7 cellular contexts compared by ENCODE assay signal in the genomic region with DNA sequence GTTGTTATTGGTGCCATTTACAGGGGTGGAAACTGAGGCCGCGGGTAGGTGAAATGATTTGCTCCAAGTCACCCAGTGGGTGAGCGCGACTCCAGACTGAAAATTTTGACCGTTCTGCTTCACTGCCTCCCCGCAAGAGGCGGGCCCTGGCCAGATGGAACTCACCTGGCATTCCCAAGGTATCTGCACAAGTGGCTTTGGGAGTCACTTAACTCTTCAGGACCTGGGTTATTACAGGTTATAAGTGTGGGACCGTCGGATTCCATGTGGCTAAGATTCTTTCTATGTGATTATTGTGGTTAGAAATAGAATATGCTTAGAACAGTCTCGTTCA. TPM values are rescaled to one million over a fixed set of nuclear protein-coding genes. Genes with fewer than 3 reads are reported as not detected.
A peak's percentile ranks its signal among the peaks of the same experiment; 100 is the strongest.
DNase-seq lines count a peak whose midpoint lies in the region; ATAC-seq and TF ChIP-seq lines count a peak whose summit lies in the region.
"Had no signal": no experiment of that assay in that cellular context is flagged by ENCODE, and none has a peak within 500 bp of the region (broad histone marks: within the 10 kb centered on the region; RNA-seq: fewer than 3 reads in every experiment).

No MANE protein-coding gene starts in this region.

- DNase-seq in HT-29 (ENCODE audit: low spot score) (peak; percentile 25), astrocyte of the cerebellum (ENCODE audit: low read depth) (no peak), MV-4-11 (lab: John Stamatoyannopoulos, UW) (no peak), cerebellar nuclear complex (lab: John Stamatoyannopoulos, UW) (no peak)
- peak in 1 of 10 donors; percentile 12 for DNase-seq in naive thymus-derived CD8-positive, alpha-beta T cell

- POLR2A ChIA-PET in naive thymus-derived CD8-positive, alpha-beta T cell (lab: Charles Lee): interaction anchor here (1.3 to 7.1 kb wide), 7 partner anchors 14 to 144 kb away, joined by 3 to 99 read pairs (median 12); partner anchors contain the start of gene MIF

- H3K27me3 Mint-ChIP-seq in naive thymus-derived CD8-positive, alpha-beta T cell: peaks cover 0 to 3% (median 0%) of the 10 kb centered on the region in 5 donors

- no peak for ATAC-seq in naive thymus-derived CD8-positive, alpha-beta T cell
- no peak for ATAC-seq in HG03135 (IDR thresholded peaks at IDR 0.05; ENCODE audit: unreplicated experiment)

- no peak for TF ChIP-seq CTCF in astrocyte of the cerebellum (IDR thresholded peaks at IDR 0.05; ENCODE audit: low read depth, low read length, missing control alignments)

- H3K4me3 ChIP-seq in astrocyte of the cerebellum (ENCODE audit: low read depth, low read length): peak overlapping the region; percentile 96

- in situ Hi-C loops in astrocyte of the cerebellum (cut with HindIII; ENCODE audit: low sequenced_read_pairs): no loop called here

- peaks cover 23 to 44% (median 38%) of the 10 kb centered on the region in 4 donors for H3K4me1 Mint-ChIP-seq in naive thymus-derived CD8-positive, alpha-beta T cell

- H3K27ac Mint-ChIP-seq in naive thymus-derived CD8-positive, alpha-beta T cell: peak overlapping the region; percentile 70 to 100 (median 97)

- H3K4me3 Mint-ChIP-seq in naive thymus-derived CD8-positive, alpha-beta T cell: peak overlapping the region; percentile 93 to 99 (median 96)

- H3K9me3 Mint-ChIP-seq in naive thymus-derived CD8-positive, alpha-beta T cell: peaks cover 0 to 3% (median 0%) of the 10 kb centered on the region in 9 donors

- peaks cover 5 to 8% (median 8%) of the 10 kb centered on the region in 3 donors for H3K36me3 Mint-ChIP-seq in naive thymus-derived CD8-positive, alpha-beta T cell

RNA-seq across cellular contexts. Expression of gene CABIN1, which starts 0.6 kb away (rescaled TPM):
- total RNA-seq in HT-29 (2014; rRNA removed; shearing (Covaris generic)): 37.1 and 51.2 TPM in 2 replicates
- total RNA-seq in naive thymus-derived CD8-positive, alpha-beta T cell: 100 to 1,000 TPM; 162 to 164 TPM
- 10 to 100 TPM in 2 of 3 donors, 1 to 10 TPM in 1; 7.1 to 19.1 (median 12.5) TPM for polyA plus RNA-seq in naive thymus-derived CD8-positive, alpha-beta T cell

RNA-seq across cellular contexts. Expression of gene GSTT4, which starts 6.4 kb away (rescaled TPM):
- total RNA-seq in HT-29 (2014; rRNA removed; shearing (Covaris generic)): not detected in 2 replicates
- not detected for total RNA-seq in naive thymus-derived CD8-positive, alpha-beta T cell
- polyA plus RNA-seq in naive thymus-derived CD8-positive, alpha-beta T cell: not detected
- total RNA-seq: glomerular endothelial cell had no signal

RNA-seq across cellular contexts. Expression of gene GSTT2, which starts 31.8 kb away (rescaled TPM):
- 0.15 TPM in 1 of 2 replicates, not detected in the other for total RNA-seq in HT-29 (2014; rRNA removed; shearing (Covaris generic))
- not detected for total RNA-seq in naive thymus-derived CD8-positive, alpha-beta T cell
- not detected for polyA plus RNA-seq in naive thymus-derived CD8-positive, alpha-beta T cell

RNA-seq across cellular contexts. Expression of gene DDT, which starts 37.5 kb away (rescaled TPM):
- 326 and 334 TPM in 2 replicates for total RNA-seq in HT-29 (2014; rRNA removed; shearing (Covaris generic))
- 100 to 1,000 TPM in 1 of 2 experiments, 10 to 100 TPM in 1; 92.7 to 108 TPM for total RNA-seq in naive thymus-derived CD8-positive, alpha-beta T cell
- polyA plus RNA-seq in naive thymus-derived CD8-positive, alpha-beta T cell: 100 to 1,000 TPM; 111 to 152 (median 133) TPM

RNA-seq across cellular contexts. Expression of gene DDTL, which starts 45.0 kb away (rescaled TPM):
- 0.51 and 2.8 TPM in 2 replicates for total RNA-seq in HT-29 (2014; rRNA removed; shearing (Covaris generic))
- total RNA-seq in naive thymus-derived CD8-positive, alpha-beta T cell: not detected
- 1 to 10 TPM in 2 of 3 donors, under 1 TPM in 1; 0.58 to 1.6 (median 1.3) TPM for polyA plus RNA-seq in naive thymus-derived CD8-positive, alpha-beta T cell
